In the genomic region with DNA sequence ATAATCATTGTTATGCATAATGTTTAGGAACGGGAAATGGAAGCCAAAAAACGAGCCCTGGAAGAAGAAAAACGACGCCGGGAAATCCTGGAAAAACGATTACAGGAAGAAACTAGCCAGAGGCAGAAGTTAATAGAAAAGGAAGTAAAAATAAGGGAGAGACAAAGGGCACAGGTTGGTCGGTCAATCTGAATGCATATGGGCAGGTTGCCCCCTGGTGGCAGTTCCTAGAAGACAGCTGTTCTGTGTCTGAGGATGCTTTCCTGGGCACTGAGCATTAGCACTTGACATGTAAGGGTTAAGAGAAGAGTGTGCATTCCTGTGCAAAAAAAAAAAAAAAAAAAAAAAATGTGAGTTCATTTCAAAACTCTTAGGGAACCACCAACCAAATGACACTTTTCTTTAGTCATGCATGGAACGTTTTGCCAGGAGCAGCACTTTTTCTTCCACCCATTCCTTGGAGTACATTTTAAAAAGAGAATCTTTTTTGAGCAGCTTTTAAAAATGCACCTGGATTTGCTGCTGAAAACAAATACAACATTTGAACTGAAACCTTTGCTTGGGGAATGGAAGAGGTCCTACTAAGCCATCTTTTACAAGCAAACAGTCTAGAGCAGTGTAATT, we compare ENCODE assay signal across 8 cellular contexts. TPM values are rescaled to one million over a fixed set of nuclear protein-coding genes. Genes with fewer than 3 reads are reported as not detected.
DNase-seq lines count a peak whose midpoint lies in the region; ATAC-seq and TF ChIP-seq lines count a peak whose summit lies in the region.

No MANE protein-coding gene starts in this region.

- H3K27ac ChIP-seq in lung (ENCODE audit: low read depth in 1 of 2, low read length in 1 of 2), result peak overlapping the region in 1 of 2 donors; percentile 53

- peak; percentile 85 for DNase-seq in CD1c-positive myeloid dendritic cell (ENCODE audit: extremely low spot score)
- peak; percentile 20 to 78 for DNase-seq in NCI-H526 (lab: John Stamatoyannopoulos, UW)
- peak; percentile 87 for DNase-seq in activated CD4-positive, alpha-beta T cell treated with anti-CD3 and anti-CD28 coated beads, Interleukin-2, amount 10 ng/mL, durations not matched to agents 7 days and 5 days
- peak; percentile 85 for DNase-seq in lung (ENCODE audit: low spot score)
- DNase-seq in stimulated activated CD8-positive, alpha-beta memory T cell treated with anti-CD3 and anti-CD28 coated beads, Interleukin-12 subunit alpha, Interleukin-12 subunit beta, amount 100 ng/mL, for 1 hour (ENCODE audit: low read depth), result peak; percentile 67

- ATAC-seq in GM19395 (IDR thresholded peaks at IDR 0.05; ENCODE audit: unreplicated experiment), result peak; percentile 98
- peak; percentile 93 for ATAC-seq in HG03469 (IDR thresholded peaks at IDR 0.05; ENCODE audit: unreplicated experiment)
- ATAC-seq in lung (ENCODE audit: insufficient read depth, low FRiP score), result peak; percentile 93

- H3K4me1 Mint-ChIP-seq in activated CD4-positive, alpha-beta T cell treated with anti-CD3 and anti-CD28 coated beads, Interleukin-2, amount 10 ng/mL, durations not matched to agents 7 days and 5 days, result peaks cover 8% of the 10 kb centered on the region
- H3K4me1 Mint-ChIP-seq in dendritic cell treated with granulocyte-macrophage colony-stimulating factor and Interleukin-4, amounts not matched to agents 40 ng/mL and 50 ng/mL, for 4 days (ENCODE audit: low read depth), result peaks cover 11% of the 10 kb centered on the region

- H3K27ac Mint-ChIP-seq in activated CD4-positive, alpha-beta T cell treated with anti-CD3 and anti-CD28 coated beads, Interleukin-2, amount 10 ng/mL, durations not matched to agents 7 days and 5 days, result no peak overlapping the region
- peak overlapping the region; percentile 47 for H3K27ac Mint-ChIP-seq in dendritic cell treated with granulocyte-macrophage colony-stimulating factor and Interleukin-4, amounts not matched to agents 40 ng/mL and 50 ng/mL, for 4 days

- peak; percentile 92 for TF ChIP-seq CTCF in lung (IDR thresholded peaks at IDR 0.05; ENCODE audit: control extremely low read depth, extremely low read depth)

- H3K36me3 Mint-ChIP-seq in activated CD4-positive, alpha-beta T cell treated with anti-CD3 and anti-CD28 coated beads, Interleukin-2, amount 10 ng/mL, durations not matched to agents 7 days and 5 days (ENCODE audit: low read depth), result no peaks in the 10 kb centered on the region
- no peaks in the 10 kb centered on the region for H3K36me3 Mint-ChIP-seq in dendritic cell treated with granulocyte-macrophage colony-stimulating factor and Interleukin-4, amounts not matched to agents 40 ng/mL and 50 ng/mL, for 4 days (ENCODE audit: low read depth)

- H3K27me3 ChIP-seq in lung (ENCODE audit: control insufficient read depth, insufficient read depth), result no peaks in the 10 kb centered on the region

- H3K9me3 Mint-ChIP-seq in activated CD4-positive, alpha-beta T cell treated with anti-CD3 and anti-CD28 coated beads, Interleukin-2, amount 10 ng/mL, durations not matched to agents 7 days and 5 days, result no peaks in the 10 kb centered on the region
- H3K9me3 Mint-ChIP-seq in dendritic cell treated with granulocyte-macrophage colony-stimulating factor and Interleukin-4, amounts not matched to agents 40 ng/mL and 50 ng/mL, for 4 days, result no peaks in the 10 kb centered on the region

- H3K4me3 ChIP-seq in lung, result no peak overlapping the region

- POLR2A ChIA-PET in activated CD4-positive, alpha-beta T cell treated with anti-CD3 and anti-CD28 coated beads, Interleukin-2, amount 10 ng/mL, durations not matched to agents 7 days and 5 days (lab: Charles Lee), result no interaction called here

- H3K36me3 ChIP-seq in lung (ENCODE audit: control insufficient read depth in 2 of 2, insufficient read depth in 2 of 2, low read length in 2 of 2), result peaks cover 0 to 21% of the 10 kb centered on the region in 2 donors

- H3K9me3 ChIP-seq in lung (ENCODE audit: control insufficient read depth in 2 of 2, insufficient read depth in 1 of 2, low read length in 1 of 2), result no peaks in the 10 kb centered on the region

- peaks cover 6% of the 10 kb centered on the region for H3K27me3 Mint-ChIP-seq in activated CD4-positive, alpha-beta T cell treated with anti-CD3 and anti-CD28 coated beads, Interleukin-2, amount 10 ng/mL, durations not matched to agents 7 days and 5 days
- H3K27me3 Mint-ChIP-seq in dendritic cell treated with granulocyte-macrophage colony-stimulating factor and Interleukin-4, amounts not matched to agents 40 ng/mL and 50 ng/mL, for 4 days, result no peaks in the 10 kb centered on the region

- WGBS in lung, 2 donors, result 10 to 12% methylated on average over 8 of the region's 8 CpGs

- intact Hi-C loops in dendritic cell treated with granulocyte-macrophage colony-stimulating factor and Interleukin-4, amounts not matched to agents 40 ng/mL and 50 ng/mL, for 4 days (cut with micrococcal nuclease), result loop anchor here (1.0 to 5.0 kb wide), 4 partner anchors 105 to 390 kb away; no protein-coding TSS in a partner anchor

- CTCF ChIA-PET in activated CD4-positive, alpha-beta T cell treated with anti-CD3 and anti-CD28 coated beads, Interleukin-2, amount 10 ng/mL, durations not matched to agents 7 days and 5 days (lab: Charles Lee), result interaction anchor here (0.7 to 2.8 kb wide), 16 partner anchors 8 to 390 kb away, joined by 3 to 20 read pairs (median 4); partner anchors contain the start of gene ABHD10

- H3K4me1 ChIP-seq in lung (ENCODE audit: control insufficient read depth in 2 of 2, insufficient read depth in 2 of 2, low read length in 2 of 2), result peaks cover 0 to 12% of the 10 kb centered on the region in 2 donors

- H3K4me3 Mint-ChIP-seq in activated CD4-positive, alpha-beta T cell treated with anti-CD3 and anti-CD28 coated beads, Interleukin-2, amount 10 ng/mL, durations not matched to agents 7 days and 5 days, result no peak overlapping the region
- H3K4me3 Mint-ChIP-seq in dendritic cell treated with granulocyte-macrophage colony-stimulating factor and Interleukin-4, amounts not matched to agents 40 ng/mL and 50 ng/mL, for 4 days, result no peak overlapping the region

RNA-seq across cellular contexts. Expression of gene ABHD10, which starts 11.1 kb away (rescaled TPM):
- total RNA-seq in activated CD4-positive, alpha-beta T cell treated with anti-CD3 and anti-CD28 coated beads, Interleukin-2, amount 10 ng/mL, durations not matched to agents 7 days and 5 days, result 10 to 100 TPM; 36.9 to 40.0 TPM
- total RNA-seq in lung, result 10 to 100 TPM; 24.4 to 52.1 TPM
- polyA plus RNA-seq in lung, result 10 to 100 TPM; 10.6 to 21.6 TPM

RNA-seq across cellular contexts. Expression of gene TAGLN3, which starts 31.0 kb away (rescaled TPM):
- total RNA-seq in activated CD4-positive, alpha-beta T cell treated with anti-CD3 and anti-CD28 coated beads, Interleukin-2, amount 10 ng/mL, durations not matched to agents 7 days and 5 days, result under 1 TPM; 0.33 to 0.47 TPM
- 1 to 10 TPM in 1 of 2 donors, under 1 TPM in 1; 0.89 to 2.6 TPM for total RNA-seq in lung
- polyA plus RNA-seq in lung, result 1 to 10 TPM in 1 of 2 donors, under 1 TPM in 1; 0.71 to 2.3 TPM
